Comparison of ENCODE assay signal across 19 cellular contexts in the genomic region with DNA sequence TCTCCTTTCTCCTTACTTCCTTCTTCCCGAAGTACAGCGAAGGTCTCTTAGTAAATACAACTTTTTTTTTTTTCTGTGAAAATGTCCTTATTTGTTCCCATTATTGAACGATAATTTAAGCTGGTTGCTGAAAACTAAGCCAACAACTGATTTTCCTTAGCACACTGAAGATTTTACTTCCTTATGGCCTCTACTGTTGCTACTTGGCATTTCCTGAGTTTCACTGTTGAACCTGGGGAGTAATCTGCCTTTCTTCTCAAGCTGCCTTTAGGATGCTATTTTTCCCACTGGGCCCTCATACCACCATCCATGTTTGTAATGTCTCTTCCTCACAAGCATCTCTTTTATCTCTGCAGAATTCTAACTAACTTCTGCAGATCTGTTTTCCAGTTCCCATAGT. TPM values are rescaled to one million over a fixed set of nuclear protein-coding genes. Genes with fewer than 3 reads are reported as not detected.
"Had no signal": no experiment of that assay in that cellular context is flagged by ENCODE, and none has a peak within 500 bp of the region (broad histone marks: within the 10 kb centered on the region; RNA-seq: fewer than 3 reads in every experiment).

No MANE protein-coding gene starts in this region.

- DNase-seq: activated CD4-positive, alpha-beta T cell treated with anti-CD3 and anti-CD28 coated beads for 1 hour; activated CD4-positive, alpha-beta T cell treated with anti-CD3 and anti-CD28 coated beads, Interleukin-2, amount 50 U/mL, for 48 hours; activated CD8-positive, alpha-beta memory T cell treated with anti-CD3 and anti-CD28 coated beads, Interleukin-2, amount 10 ng/mL, durations not matched to agents 7 days and 5 days; activated effector memory CD4-positive, alpha-beta T cell treated with Interleukin-2 at 50 U/mL for 16 hours; activated T-cell treated with anti-CD3 and anti-CD28 coated beads, Interleukin-2, amount 50 U/mL, for 24 hours; gastrocnemius medialis; kidney; T-helper 17 cell had no signal

- H3K27me3 Mint-ChIP-seq: activated CD8-positive, alpha-beta memory T cell treated with anti-CD3 and anti-CD28 coated beads, Interleukin-2, amount 10 ng/mL, durations not matched to agents 7 days and 5 days; activated T-cell treated with anti-CD3 and anti-CD28 coated beads, Interleukin-2, amount 50 U/mL, for 24 hours; T-helper 17 cell had no signal

- H3K36me3 ChIP-seq: ascending aorta, gastrocnemius medialis had no signal

- H3K4me3 Mint-ChIP-seq: activated CD8-positive, alpha-beta memory T cell treated with anti-CD3 and anti-CD28 coated beads, Interleukin-2, amount 10 ng/mL, durations not matched to agents 7 days and 5 days; activated T-cell treated with anti-CD3 and anti-CD28 coated beads, Interleukin-2, amount 50 U/mL, for 24 hours; stimulated activated effector memory CD8-positive, alpha-beta T cell treated with anti-CD3 and anti-CD28 coated beads, Interleukin-12 subunit alpha, Interleukin-12 subunit beta, amount 100 ng/mL, for 72 hours; T-helper 17 cell had no signal

- H3K27ac ChIP-seq: ascending aorta had no signal

- H3K4me3 ChIP-seq: ascending aorta, gastrocnemius medialis, smooth muscle cell, tibial nerve had no signal

- H3K36me3 Mint-ChIP-seq: activated CD8-positive, alpha-beta memory T cell treated with anti-CD3 and anti-CD28 coated beads, Interleukin-2, amount 10 ng/mL, durations not matched to agents 7 days and 5 days; activated naive CD4-positive, alpha-beta T cell treated with anti-CD3 and anti-CD28 coated beads, Interleukin-2, amount 50 U/mL, for 72 hours had no signal

- H3K9me3 Mint-ChIP-seq: activated naive CD4-positive, alpha-beta T cell treated with anti-CD3 and anti-CD28 coated beads, Interleukin-2, amount 50 U/mL, for 72 hours; activated T-cell treated with anti-CD3 and anti-CD28 coated beads, Interleukin-2, amount 50 U/mL, for 24 hours; stimulated activated effector memory CD8-positive, alpha-beta T cell treated with anti-CD3 and anti-CD28 coated beads, Interleukin-12 subunit alpha, Interleukin-12 subunit beta, amount 100 ng/mL, for 72 hours had no signal

- ATAC-seq: activated CD8-positive, alpha-beta memory T cell treated with anti-CD3 and anti-CD28 coated beads, Interleukin-2, amount 10 ng/mL, durations not matched to agents 7 days and 5 days; activated naive CD4-positive, alpha-beta T cell treated with anti-CD3 and anti-CD28 coated beads, Interleukin-2, amount 50 U/mL, for 72 hours; stimulated activated effector memory CD8-positive, alpha-beta T cell treated with anti-CD3 and anti-CD28 coated beads, Interleukin-12 subunit alpha, Interleukin-12 subunit beta, amount 100 ng/mL, for 72 hours had no signal

- H3K27ac Mint-ChIP-seq: activated CD8-positive, alpha-beta memory T cell treated with anti-CD3 and anti-CD28 coated beads, Interleukin-2, amount 10 ng/mL, durations not matched to agents 7 days and 5 days; activated naive CD4-positive, alpha-beta T cell treated with anti-CD3 and anti-CD28 coated beads, Interleukin-2, amount 50 U/mL, for 72 hours; activated T-cell treated with anti-CD3 and anti-CD28 coated beads, Interleukin-2, amount 50 U/mL, for 24 hours; stimulated activated effector memory CD8-positive, alpha-beta T cell treated with anti-CD3 and anti-CD28 coated beads, Interleukin-12 subunit alpha, Interleukin-12 subunit beta, amount 100 ng/mL, for 72 hours; T-helper 17 cell had no signal

- H3K9me3 ChIP-seq: ascending aorta, gastrocnemius medialis, tibial nerve had no signal

- H3K27me3 ChIP-seq: ascending aorta, gastrocnemius medialis, tibial nerve had no signal

RNA-seq across cellular contexts. Expression of a gene that starts 40.5 kb away (rescaled TPM):
- total RNA-seq: activated CD8-positive, alpha-beta memory T cell treated with anti-CD3 and anti-CD28 coated beads, Interleukin-2, amount 10 ng/mL, durations not matched to agents 7 days and 5 days; activated naive CD4-positive, alpha-beta T cell treated with anti-CD3 and anti-CD28 coated beads, Interleukin-2, amount 50 U/mL, for 72 hours; ascending aorta; bronchial epithelial cell; fibroblast of lung; gastrocnemius medialis; kidney; liver; mesenteric fat pad; right cardiac atrium; smooth muscle cell; subcutaneous adipose tissue; T-helper 17 cell; tibial nerve had no signal
